Comparison of ENCODE assay signal across 8 cellular contexts in the genomic region with DNA sequence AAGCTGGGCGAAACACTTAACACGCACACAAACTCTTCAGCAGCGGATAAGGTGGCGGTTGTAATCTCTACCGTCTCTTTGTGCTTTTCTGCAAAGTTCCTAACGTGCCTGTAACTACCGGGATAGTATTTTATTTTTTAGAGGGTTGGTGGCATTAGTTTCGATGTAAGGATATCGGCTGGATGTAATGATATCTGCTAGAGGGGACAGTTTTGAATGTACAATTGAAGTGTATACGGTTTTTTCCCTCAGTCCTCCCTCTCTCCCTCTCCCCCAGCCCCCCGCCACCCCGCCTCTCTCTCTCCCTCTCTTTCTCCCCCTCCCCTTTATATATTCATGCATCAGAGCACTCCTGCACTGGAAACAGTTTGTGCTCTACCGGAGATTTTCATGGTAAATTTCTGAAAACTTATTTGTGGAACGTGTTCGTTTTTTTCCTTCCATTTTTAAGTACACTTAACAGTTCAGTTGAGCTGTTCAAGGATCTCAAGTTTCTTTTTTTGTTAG. TPM values are rescaled to one million over a fixed set of nuclear protein-coding genes. Genes with fewer than 3 reads are reported as not detected.
DNase-seq lines count a peak whose midpoint lies in the region; ATAC-seq and TF ChIP-seq lines count a peak whose summit lies in the region.

No MANE protein-coding gene starts in this region.

- no peaks in the 10 kb centered on the region for H3K27me3 ChIP-seq in A673 (replicated peaks; ENCODE audit: insufficient read depth, low read depth, low read length, poor library complexity)
- no peaks in the 10 kb centered on the region for H3K27me3 ChIP-seq in HUES64 (ENCODE audit: insufficient read depth, low read length)
- no peaks in the 10 kb centered on the region for H3K27me3 ChIP-seq in adrenal gland

- H3K4me1 ChIP-seq in A673 (ENCODE audit: insufficient read depth, low read length, poor library complexity, severe bottlenecking) (peaks cover 6% of the 10 kb centered on the region), HUES64 (ENCODE audit: insufficient read depth, low read length) (peaks cover 37% of the 10 kb centered on the region), adrenal gland (replicated peaks in 1 of 2) (peaks cover 3 to 30% of the 10 kb centered on the region in 2 donors)

- H3K9ac ChIP-seq in HUES64 (ENCODE audit: low read depth, low read length), result peak overlapping the region; percentile 70

- DNase-seq in A673 (ENCODE audit: low spot score) (peak; percentile 14), adrenal gland (no peak), lower leg skin (ENCODE audit: low spot score in 2 of 2) (no peak), glomerular visceral epithelial cell (ENCODE audit: extremely low spot score) (no peak)
- no peak for DNase-seq in NK-92 treated with Interleukin-12 subunit alpha and Interleukin-12 subunit beta, amount 100 ng/mL, for 24 hours (lab: John Stamatoyannopoulos, UW)

- intact Hi-C loops in A673 (cut with micrococcal nuclease; ENCODE audit: unreplicated experiment) (no loop called here), adrenal gland (cut with DNase I) (no loop called here), lower leg skin (cut with DNase I; ENCODE audit: low total_unique reads) (no loop called here)

- TF ChIP-seq CTCF in A673 (conservative IDR thresholded peaks at IDR 0.05; ENCODE audit: low read depth, low read length), result no peak
- no peak for TF ChIP-seq CTCF in adrenal gland (IDR thresholded peaks at IDR 0.05)
- TF ChIP-seq CTCF in lower leg skin (IDR thresholded peaks at IDR 0.05), result no peak

- ATAC-seq in GM21367 (IDR thresholded peaks at IDR 0.05; ENCODE audit: unreplicated experiment) (no peak), HG03139 (IDR thresholded peaks at IDR 0.05; ENCODE audit: unreplicated experiment) (no peak)

- H3K36me3 ChIP-seq in A673 (ENCODE audit: insufficient read depth, low read length, poor library complexity, severe bottlenecking) (no peaks in the 10 kb centered on the region), HUES64 (ENCODE audit: insufficient read depth, low read length) (no peaks in the 10 kb centered on the region), adrenal gland (replicated peaks in 1 of 2) (no peaks in the 10 kb centered on the region)

- no TSS peak for BruUV-seq in A673 (replicated peaks; lab: Mats Ljungman, UMichigan)

- peak overlapping the region; percentile 86 for H3K4me3 ChIP-seq in A673 (ENCODE audit: low read depth, low read length, poor library complexity, severe bottlenecking)
- H3K4me3 ChIP-seq in HUES64 (ENCODE audit: low read length), result peak overlapping the region; percentile 88
- H3K4me3 ChIP-seq in adrenal gland, result peak overlapping the region; percentile 4 to 91 (median 20)
- H3K4me3 ChIP-seq in lower leg skin (ENCODE audit: low read depth, poor library complexity, severe bottlenecking), result peak overlapping the region; percentile 81

- CTCF ChIA-PET in A673 (lab: Charles Lee), result interaction anchor here (0.6 to 0.9 kb wide), 2 partner anchors 288 to 326 kb away, joined by 3 to 5 read pairs; no protein-coding TSS in a partner anchor

- H3K9me3 ChIP-seq in A673 (ENCODE audit: low read depth, low read length, poor library complexity, severe bottlenecking) (no peaks in the 10 kb centered on the region), HUES64 (ENCODE audit: insufficient read depth, low read depth, low read length) (no peaks in the 10 kb centered on the region), adrenal gland (replicated peaks in 1 of 3) (no peaks in the 10 kb centered on the region)

- H3K27ac ChIP-seq in A673 (ENCODE audit: low read depth, low read length, poor library complexity, severe bottlenecking), result no peak overlapping the region
- peak overlapping the region; percentile 22; the same call in 1 of the 2 replicates for H3K27ac ChIP-seq in HUES64 (ENCODE audit: low read depth, low read length)
- H3K27ac ChIP-seq in adrenal gland, result peak overlapping the region in 2 of 5 donors; percentile 67 to 92

- under 1% methylated on average over 13 of the region's 15 CpGs for WGBS in HUES64
- 0 to 1% (median 1%) methylated on average over 15 of the region's 15 CpGs for WGBS in adrenal gland, 4 donors
- WGBS in lower leg skin, 2 donors, result 0 to 1% methylated on average over 15 of the region's 15 CpGs

- POLR2A ChIA-PET in A673 (lab: Charles Lee; ENCODE audit: low non-redundant PET), result interaction anchor here (0.6 to 0.7 kb wide), 2 partner anchors 63 to 1848 kb away, joined by 4 to 7 read pairs; no protein-coding TSS in a partner anchor

- no peak for TF ChIP-seq POLR2A in adrenal gland (IDR thresholded peaks at IDR 0.05)
- no peak for TF ChIP-seq POLR2A in lower leg skin (IDR thresholded peaks at IDR 0.05)

RNA-seq across cellular contexts. Expression of gene GLCCI1, which starts 1.6 kb away (rescaled TPM):
- total RNA-seq in A673 (2021) (6.9 and 9.9 TPM in 2 replicates), adrenal gland (10 to 100 TPM in 3 of 8 donors, 1 to 10 TPM in 5; 2.4 to 23.6 (median 8.9) TPM), lower leg skin (10 to 100 TPM; 17.5 to 27.1 (median 20.7) TPM)
- polyA plus RNA-seq in HUES64 (2013, experiment 1 of 2), result 11.6 TPM
- 20.0 TPM for polyA plus RNA-seq in HUES64 (2013, experiment 2 of 2)
- 1 to 10 TPM; 3.8 to 7.6 (median 7.2) TPM for polyA plus RNA-seq in adrenal gland

Comparison
In these comparisons a context has a peak if more than half of its experiments do, and no peak if none do; other contexts are left out.
1. H3K4me3 ChIP-seq: peak in every context shown above with its lines; median percentile 88 in HUES64; 86 in A673; 81 in lower leg skin; 20 in adrenal gland.